Comparison of ENCODE assay signal across 24 cellular contexts in the genomic region with DNA sequence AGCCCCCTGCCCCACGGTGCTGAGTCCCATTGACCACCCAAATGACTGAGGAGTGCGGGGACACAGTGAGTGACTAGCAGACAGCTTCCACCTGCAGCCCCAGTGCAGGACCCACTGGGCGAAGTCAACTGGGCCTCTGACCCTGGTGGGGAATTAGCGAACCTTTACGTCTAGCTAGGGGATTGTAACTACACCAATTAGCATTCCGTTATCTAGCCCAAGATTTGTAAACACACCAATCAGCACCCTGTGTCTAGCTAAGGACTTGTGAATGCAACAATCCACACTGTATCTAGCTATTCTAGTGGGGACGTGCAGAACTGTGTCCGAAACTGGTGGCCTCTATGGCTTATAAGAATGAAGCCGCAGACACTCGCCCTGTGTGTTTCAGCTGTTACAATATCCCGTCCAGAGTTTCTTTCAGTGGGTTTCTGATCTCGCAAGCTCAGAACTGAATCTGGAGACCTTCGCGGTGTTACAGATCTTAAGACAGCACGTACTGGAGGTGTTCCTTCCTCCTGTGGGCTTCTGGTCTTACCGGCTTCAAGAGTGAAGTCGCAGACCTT. TPM values are rescaled to one million over a fixed set of nuclear protein-coding genes. Genes with fewer than 3 reads are reported as not detected.
A peak's percentile ranks its signal among the peaks of the same experiment; 100 is the strongest.
DNase-seq lines count a peak whose midpoint lies in the region; ATAC-seq, FAIRE-seq and TF ChIP-seq lines count a peak whose summit lies in the region.
"Had no signal": no experiment of that assay in that cellular context is flagged by ENCODE, and none has a peak within 500 bp of the region (broad histone marks: within the 10 kb centered on the region; RNA-seq: fewer than 3 reads in every experiment).

No MANE protein-coding gene starts in this region.

- no peaks in the 10 kb centered on the region for H3K4me1 ChIP-seq in GM23338 (ENCODE audit: insufficient read depth)
- peaks cover 26 to 38% of the 10 kb centered on the region in 2 experiments for H3K4me1 ChIP-seq in K562 (replicated peaks in 1 of 2; ENCODE audit: control insufficient read depth in 2 of 2, insufficient read depth in 2 of 2, low read length in 2 of 2)
- H3K4me1 ChIP-seq in trophoblast cell (ENCODE audit: control insufficient read depth in 1 of 2, insufficient read depth in 2 of 2, low read length in 2 of 2), result peaks cover 3 to 4% of the 10 kb centered on the region in 2 experiments
- no peaks in the 10 kb centered on the region for H3K4me1 ChIP-seq in PC-9 (replicated peaks; ENCODE audit: insufficient read depth)
- H3K4me1 ChIP-seq: Caco-2, Peyer's patch had no signal

- DNase-seq in activated naive CD8-positive, alpha-beta T cell treated with anti-CD3 and anti-CD28 coated beads, Interleukin-2, amount 10 ng/mL, durations not matched to agents 7 days and 5 days, result no peak
- no peak for DNase-seq in activated naive CD8-positive, alpha-beta T cell treated with anti-CD3 and anti-CD28 coated beads, Interleukin-2, amount 50 U/mL, for 24 hours
- DNase-seq in GM23338 (ENCODE audit: low spot score), result no peak
- DNase-seq in K562 (ENCODE audit: extremely low read depth in 1 of 4, low spot score in 3 of 4), result no peak
- no peak for DNase-seq in trophoblast cell
- no peak for DNase-seq in PC-9
- no peak for DNase-seq in posterior cingulate gyrus
- DNase-seq: 8988T; Caco-2; CD4-positive, alpha-beta memory T cell; GOT3; HCEC 1CT; NCI-H1105; NCI-H146; NCI-H2029 treated with DMSO at 0.1 percent for 48 hours; NCI-H226; NCI-H510A treated with DMSO at 0.1 percent for 48 hours; NCI-H774; Peyer's patch had no signal

- no peak overlapping the region for H2AK5ac ChIP-seq in trophoblast cell (ENCODE audit: low read length)

- intact Hi-C loops in K562 (cut with micrococcal nuclease), result no loop called here
- intact Hi-C loops in PC-9 (cut with micrococcal nuclease; ENCODE audit: unreplicated experiment), result no loop called here
- intact Hi-C loops in posterior cingulate gyrus (cut with DNase I), result no loop called here

- no peak overlapping the region for H3K23ac ChIP-seq in trophoblast cell (ENCODE audit: low read length)

- H3K9me2 ChIP-seq in GM23338 (ENCODE audit: insufficient read depth) (no peaks in the 10 kb centered on the region), PC-9 (ENCODE audit: insufficient read depth) (no peaks in the 10 kb centered on the region)

- TF ChIP-seq RAD21 in K562 (CRISPR knock-in tag; conservative IDR thresholded peaks at IDR 0.05 in 1 of 2, IDR thresholded peaks at IDR 0.05 in 1 of 2), result no peak

- H2AFZ ChIP-seq in GM23338, result peak overlapping the region; percentile 80
- H2AFZ ChIP-seq in K562 (ENCODE audit: low read depth, low read length), result no peak overlapping the region
- no peak overlapping the region for H2AFZ ChIP-seq in trophoblast cell (ENCODE audit: insufficient read depth, low read length, poor library complexity)
- no peak overlapping the region for H2AFZ ChIP-seq in PC-9

- H3K4me3 Mint-ChIP-seq in activated naive CD8-positive, alpha-beta T cell treated with anti-CD3 and anti-CD28 coated beads, Interleukin-2, amount 10 ng/mL, durations not matched to agents 7 days and 5 days, result peak overlapping the region; percentile 19
- H3K4me3 Mint-ChIP-seq in activated naive CD8-positive, alpha-beta T cell treated with anti-CD3 and anti-CD28 coated beads, Interleukin-2, amount 50 U/mL, for 24 hours, result no peak overlapping the region
- no peak overlapping the region for H3K4me3 Mint-ChIP-seq in GM23338
- H3K4me3 Mint-ChIP-seq: CD4-positive, alpha-beta memory T cell had no signal

- no peaks in the 10 kb centered on the region for H3K36me3 Mint-ChIP-seq in activated naive CD8-positive, alpha-beta T cell treated with anti-CD3 and anti-CD28 coated beads, Interleukin-2, amount 10 ng/mL, durations not matched to agents 7 days and 5 days
- H3K36me3 Mint-ChIP-seq in activated naive CD8-positive, alpha-beta T cell treated with anti-CD3 and anti-CD28 coated beads, Interleukin-2, amount 50 U/mL, for 24 hours (ENCODE audit: low read depth), result no peaks in the 10 kb centered on the region
- H3K36me3 Mint-ChIP-seq in GM23338 (ENCODE audit: low read depth), result no peaks in the 10 kb centered on the region
- H3K36me3 Mint-ChIP-seq: CD4-positive, alpha-beta memory T cell had no signal

- 96% methylated on average over 17 of the region's 17 CpGs for WGBS in K562 (ENCODE audit: insufficient coverage, low coverage, missing lambda C conversion rate)
- no CpG with 5 or more reads among the region's 17 CpGs for WGBS in trophoblast cell (ENCODE audit: extremely low coverage, insufficient coverage, insufficient read length)

- no peak overlapping the region for H2BK5ac ChIP-seq in trophoblast cell (ENCODE audit: low read depth, low read length, poor library complexity)

- H3K18ac ChIP-seq in trophoblast cell (ENCODE audit: low read length), result no peak overlapping the region

- no peak for TF ChIP-seq POLR2A in K562 (conservative IDR thresholded peaks at IDR 0.05)

- in situ Hi-C loops in K562 (cut with MboI), result no loop called here

- FAIRE-seq in K562 (lab: Jason Lieb, UNC), result no peak
- FAIRE-seq: GM12891 had no signal

- peaks cover 18% of the 10 kb centered on the region for H3K9me3 ChIP-seq in K562 (replicated peaks; ENCODE audit: control insufficient read depth, insufficient read depth, low read depth, low read length)
- H3K9me3 ChIP-seq in trophoblast cell (ENCODE audit: insufficient read depth, low read depth, low read length), result no peaks in the 10 kb centered on the region
- no peaks in the 10 kb centered on the region for H3K9me3 ChIP-seq in PC-9 (ENCODE audit: insufficient read depth, low read depth)
- H3K9me3 ChIP-seq: Caco-2, Peyer's patch, SJSA1 had no signal

- H2BK12ac ChIP-seq in trophoblast cell (ENCODE audit: low read length), result no peak overlapping the region

- H3F3A ChIP-seq in GM23338 (replicated peaks; ENCODE audit: low read depth) (no peaks in the 10 kb centered on the region), PC-9 (ENCODE audit: insufficient read depth, low read depth) (no peaks in the 10 kb centered on the region)

- POLR2A ChIA-PET in activated naive CD8-positive, alpha-beta T cell treated with anti-CD3 and anti-CD28 coated beads, Interleukin-2, amount 10 ng/mL, durations not matched to agents 7 days and 5 days (lab: Charles Lee), result interaction anchor here (0.5 kb wide), 1 partner anchor 1526 kb away, joined by 4 read pairs; no protein-coding TSS in a partner anchor
- POLR2A ChIA-PET in K562 (lab: Yijun Ruan, JAX), result interaction anchor here (0.8 to 8.2 kb wide), 7 partner anchors 18 to 89 kb away, joined by 3 to 42 read pairs (median 3); a partner anchor contains a TSS
- POLR2A ChIA-PET in PC-9 (lab: Charles Lee; ENCODE audit: unreplicated experiment), result no interaction called here

- H3K27me3 ChIP-seq in GM23338 (ENCODE audit: insufficient read depth), result no peaks in the 10 kb centered on the region
- no peaks in the 10 kb centered on the region for H3K27me3 ChIP-seq in K562 (ENCODE audit: control insufficient read depth in 2 of 2, insufficient read depth in 2 of 2, low read length in 2 of 2)
- H3K27me3 ChIP-seq in trophoblast cell (ENCODE audit: insufficient read depth, low read length), result no peaks in the 10 kb centered on the region
- H3K27me3 ChIP-seq in PC-9 (ENCODE audit: insufficient read depth, low read depth), result peaks cover 33% of the 10 kb centered on the region
- H3K27me3 ChIP-seq: BLaER1 treated with 17β-estradiol and CSF1 and Interleukin-3, amounts not matched to agents 10 nM and 100 nM; Peyer's patch; SJSA1 had no signal

- BruUV-seq in K562 (replicated peaks; lab: Mats Ljungman, UMichigan) (TSS peak; percentile 91), PC-9 (replicated peaks; lab: Mats Ljungman, UMichigan) (no TSS peak)

- H3K36me3 ChIP-seq in GM23338 (ENCODE audit: insufficient read depth) (no peaks in the 10 kb centered on the region), K562 (ENCODE audit: control insufficient read depth, insufficient read depth, low read length) (no peaks in the 10 kb centered on the region), trophoblast cell (ENCODE audit: control insufficient read depth in 1 of 2, insufficient read depth in 2 of 2, low read length in 2 of 2) (no peaks in the 10 kb centered on the region), PC-9 (ENCODE audit: low read depth) (no peaks in the 10 kb centered on the region)
- H3K36me3 ChIP-seq: BLaER1 treated with 17β-estradiol and CSF1 and Interleukin-3, amounts not matched to agents 10 nM and 100 nM; Peyer's patch; SJSA1 had no signal

- H3K4me2 ChIP-seq in GM23338 (no peak overlapping the region), K562 (ENCODE audit: insufficient read depth, low read length) (no peak overlapping the region), trophoblast cell (ENCODE audit: low read length) (no peak overlapping the region), PC-9 (no peak overlapping the region)
- H3K4me2 ChIP-seq: BLaER1 treated with 17β-estradiol and CSF1 and Interleukin-3, amounts not matched to agents 10 nM and 100 nM; KMS-11 had no signal

- H3K27ac Mint-ChIP-seq in activated naive CD8-positive, alpha-beta T cell treated with anti-CD3 and anti-CD28 coated beads, Interleukin-2, amount 10 ng/mL, durations not matched to agents 7 days and 5 days, result no peak overlapping the region
- no peak overlapping the region for H3K27ac Mint-ChIP-seq in activated naive CD8-positive, alpha-beta T cell treated with anti-CD3 and anti-CD28 coated beads, Interleukin-2, amount 50 U/mL, for 24 hours
- no peak overlapping the region for H3K27ac Mint-ChIP-seq in GM23338
- H3K27ac Mint-ChIP-seq: CD4-positive, alpha-beta memory T cell had no signal

- TF ChIP-seq EP300 in K562 (IDR thresholded peaks at IDR 0.05; ENCODE audit: low read length), result no peak

- H4K20me1 ChIP-seq in GM23338 (replicated peaks; ENCODE audit: insufficient read depth), result no peaks in the 10 kb centered on the region
- H4K20me1 ChIP-seq in K562 (replicated peaks; ENCODE audit: control insufficient read depth, insufficient read depth, low read length), result no peaks in the 10 kb centered on the region
- H4K20me1 ChIP-seq in PC-9 (ENCODE audit: insufficient read depth), result no peaks in the 10 kb centered on the region
- H4K20me1 ChIP-seq: BLaER1 treated with 17β-estradiol and CSF1 and Interleukin-3, amounts not matched to agents 10 nM and 100 nM had no signal

- H3K27me3 Mint-ChIP-seq in activated naive CD8-positive, alpha-beta T cell treated with anti-CD3 and anti-CD28 coated beads, Interleukin-2, amount 10 ng/mL, durations not matched to agents 7 days and 5 days, result peaks cover 44% of the 10 kb centered on the region
- H3K27me3 Mint-ChIP-seq in activated naive CD8-positive, alpha-beta T cell treated with anti-CD3 and anti-CD28 coated beads, Interleukin-2, amount 50 U/mL, for 24 hours, result peaks cover 33% of the 10 kb centered on the region
- H3K27me3 Mint-ChIP-seq in GM23338 (ENCODE audit: insufficient read depth, low read depth, poor library complexity), result no peaks in the 10 kb centered on the region

- H3K79me2 ChIP-seq in GM23338 (replicated peaks; ENCODE audit: insufficient read depth) (no peaks in the 10 kb centered on the region), K562 (ENCODE audit: control insufficient read depth, insufficient read depth, low read length) (no peaks in the 10 kb centered on the region), trophoblast cell (ENCODE audit: control insufficient read depth, insufficient read depth, low read length, poor library complexity) (no peaks in the 10 kb centered on the region), PC-9 (ENCODE audit: low read depth) (no peaks in the 10 kb centered on the region)

- H3K9ac ChIP-seq in K562 (ENCODE audit: insufficient read depth in 1 of 2, low read depth in 2 of 2, low read length in 2 of 2) (no peak overlapping the region), trophoblast cell (ENCODE audit: low read length) (no peak overlapping the region)
- H3K9ac ChIP-seq: BLaER1 treated with 17β-estradiol and CSF1 and Interleukin-3, amounts not matched to agents 10 nM and 100 nM; KMS-11 had no signal

- H3K79me1 ChIP-seq in trophoblast cell (ENCODE audit: low read length), result peaks cover 10% of the 10 kb centered on the region

- H3K4ac ChIP-seq in trophoblast cell (ENCODE audit: low read depth, low read length), result no peak overlapping the region

- no peaks in the 10 kb centered on the region for H3K9me3 Mint-ChIP-seq in activated naive CD8-positive, alpha-beta T cell treated with anti-CD3 and anti-CD28 coated beads, Interleukin-2, amount 10 ng/mL, durations not matched to agents 7 days and 5 days
- H3K9me3 Mint-ChIP-seq in activated naive CD8-positive, alpha-beta T cell treated with anti-CD3 and anti-CD28 coated beads, Interleukin-2, amount 50 U/mL, for 24 hours, result no peaks in the 10 kb centered on the region
- H3K9me3 Mint-ChIP-seq in GM23338, result 0 out of 3 replicates have a peak, but pooled peaks cover 3% of the 10 kb centered on the region
- H3K9me3 Mint-ChIP-seq: CD4-positive, alpha-beta memory T cell had no signal

- H4K8ac ChIP-seq in trophoblast cell (ENCODE audit: low read depth, low read length), result no peak overlapping the region

- no peak overlapping the region for H3K27ac ChIP-seq in GM23338 (ENCODE audit: low read depth)
- peak overlapping the region; percentile 19; the same call in 1 of the 3 replicates for H3K27ac ChIP-seq in K562 (ENCODE audit: extremely low read depth, low read depth, low read length)
- H3K27ac ChIP-seq in trophoblast cell (ENCODE audit: low read depth, low read length), result no peak overlapping the region
- no peak overlapping the region for H3K27ac ChIP-seq in PC-9
- H3K27ac ChIP-seq: BLaER1 treated with 17β-estradiol and CSF1 and Interleukin-3, amounts not matched to agents 10 nM and 100 nM; KMS-11; Peyer's patch; SJSA1 had no signal

- H3K4me3 ChIP-seq in GM23338, result no peak overlapping the region
- H3K4me3 ChIP-seq in K562, result no peak overlapping the region
- no peak overlapping the region for H3K4me3 ChIP-seq in trophoblast cell (ENCODE audit: low read depth, low read length)
- no peak overlapping the region for H3K4me3 ChIP-seq in PC-9
- H3K4me3 ChIP-seq: BLaER1 treated with 17β-estradiol and CSF1 and Interleukin-3, amounts not matched to agents 10 nM and 100 nM; SJSA1 had no signal

- H3K14ac ChIP-seq in trophoblast cell (ENCODE audit: low read length), result no peak overlapping the region

- H4K12ac ChIP-seq in trophoblast cell (ENCODE audit: low read depth, low read length), result no peak overlapping the region

- H4K91ac ChIP-seq in trophoblast cell (ENCODE audit: low read depth, low read length), result peak overlapping the region; percentile 97

- H3K9me1 ChIP-seq in K562 (ENCODE audit: control insufficient read depth, insufficient read depth, low read length), result no peaks in the 10 kb centered on the region

- H3K4me1 Mint-ChIP-seq in activated naive CD8-positive, alpha-beta T cell treated with anti-CD3 and anti-CD28 coated beads, Interleukin-2, amount 10 ng/mL, durations not matched to agents 7 days and 5 days, result peaks cover 12% of the 10 kb centered on the region
- H3K4me1 Mint-ChIP-seq in activated naive CD8-positive, alpha-beta T cell treated with anti-CD3 and anti-CD28 coated beads, Interleukin-2, amount 50 U/mL, for 24 hours, result peaks cover 8% of the 10 kb centered on the region
- H3K4me1 Mint-ChIP-seq in GM23338, result no peaks in the 10 kb centered on the region; the same call in 2 of the 3 replicates
- H3K4me1 Mint-ChIP-seq: CD4-positive, alpha-beta memory T cell had no signal

- H2BK120ac ChIP-seq in trophoblast cell (ENCODE audit: insufficient read depth, low read length, poor library complexity), result peak overlapping the region; percentile 15

- no peak for ATAC-seq in activated naive CD8-positive, alpha-beta T cell treated with anti-CD3 and anti-CD28 coated beads, Interleukin-2, amount 10 ng/mL, durations not matched to agents 7 days and 5 days (ENCODE audit: low read depth)
- no peak for ATAC-seq in activated naive CD8-positive, alpha-beta T cell treated with anti-CD3 and anti-CD28 coated beads, Interleukin-2, amount 50 U/mL, for 24 hours
- ATAC-seq in GM23338 (peak; percentile 46), K562 (no peak)

- no peak for TF ChIP-seq CTCF in GM23338 (conservative IDR thresholded peaks at IDR 0.05; ENCODE audit: low read depth in 2 of 2)
- no peak for TF ChIP-seq CTCF in K562 (IDR thresholded peaks at IDR 0.05 in 2 of 3, conservative IDR thresholded peaks at IDR 0.05 in 1 of 3; ENCODE audit: insufficient read depth in 2 of 3, low read depth in 1 of 3, low read length in 3 of 3)
- TF ChIP-seq CTCF in PC-9 (conservative IDR thresholded peaks at IDR 0.05), result no peak

- CTCF ChIA-PET in K562 (lab: Yijun Ruan, JAX; ENCODE audit: low intra/inter-chr PET ratio), result no interaction called here
- CTCF ChIA-PET in PC-9 (lab: Charles Lee), result no interaction called here

RNA-seq across cellular contexts. Expression of a gene that starts 21.1 kb away (rescaled TPM):
- 10 to 100 TPM; 11.0 to 14.0 TPM for total RNA-seq in activated naive CD8-positive, alpha-beta T cell treated with anti-CD3 and anti-CD28 coated beads, Interleukin-2, amount 10 ng/mL, durations not matched to agents 7 days and 5 days
- total RNA-seq in GM23338 (2014; rRNA removed; shearing (Covaris generic)), result 0.35 and 1.3 TPM in 2 replicates
- polyA plus RNA-seq in GM23338 (2016; fragmentation: Nextera tagmentation; extraction: Ambion mirVana) (0.23 and 0.64 TPM in 2 replicates), K562 (2011; rRNA removed) (66.7 and 72.1 TPM in 2 replicates), K562 (2014; fragmentation: Illumina TruSeq; extraction: Trizol) (83.7 and 85.6 TPM in 2 replicates), K562 (2014; fragmentation: Nextera tagmentation; extraction: Ambion mirVana) (10 to 100 TPM; 42.0 to 47.8 TPM), K562 (2014; rRNA removed) (45.6 and 49.8 TPM in 2 replicates)
- 58.9 and 89.1 TPM in 2 replicates for total RNA-seq in K562 (2011; cell fraction: chromatin; rRNA removed; ENCODE audit: low replicate concordance)
- 52.6 and 53.0 TPM in 2 replicates for total RNA-seq in K562 (2011; cell fraction: nucleolus; rRNA removed)
- 58.1 and 58.7 TPM in 2 replicates for total RNA-seq in K562 (2011; cell fraction: nucleoplasm; rRNA removed)
- total RNA-seq in K562 (2014; rRNA removed) (42.5 and 46.2 TPM in 2 replicates), K562 (2014; rRNA removed; fragmentation: Illumina TruSeq; extraction: Trizol) (34.1 and 34.6 TPM in 2 replicates), K562 (2015; rRNA removed; fragmentation: Illumina TruSeq; extraction: Trizol) (52.9 and 53.5 TPM in 2 replicates), K562 (2021) (64.1 and 73.7 TPM in 2 replicates), PC-9 (2021) (2.0 and 2.4 TPM in 2 replicates)
- 97.7 and 111 TPM in 2 replicates for polyA plus RNA-seq in K562 (2011; cell fraction: cytosol; rRNA removed)
- polyA plus RNA-seq in K562 (2011; cell fraction: nucleus; rRNA removed), result 50.2 and 57.5 TPM in 2 replicates
- 80.2 and 117 TPM in 2 replicates for polyA plus RNA-seq in K562 (2012)
- 82.0 and 85.1 TPM in 2 replicates for polyA minus RNA-seq in K562 (2011; rRNA and poly(A)+ RNA removed)
- 38.0 and 45.0 TPM in 2 replicates for polyA minus RNA-seq in K562 (2011; cell fraction: cytosol; rRNA and poly(A)+ RNA removed)
- 26.5 and 45.9 TPM in 2 replicates for polyA minus RNA-seq in K562 (2011; cell fraction: nucleus; rRNA and poly(A)+ RNA removed)
- polyA plus RNA-seq in trophoblast cell (2013), result 17.5 and 17.8 TPM in 2 replicates
- total RNA-seq: CD4-positive, alpha-beta memory T cell; G401 had no signal
